ENCODE assay signal across 18 cellular contexts in genomic region chr2:97906309-97906708, GRCh38.
DNase-seq lines count a peak whose midpoint lies in the region; ATAC-seq, FAIRE-seq and TF ChIP-seq lines count a peak whose summit lies in the region.
"Had no signal": no experiment of that assay in that cellular context is flagged by ENCODE, and none has a peak within 500 bp of the region (broad histone marks: within the 10 kb centered on the region; RNA-seq: fewer than 3 reads in every experiment).

No MANE protein-coding gene starts in this region.

- peaks cover 33 to 68% of the 10 kb centered on the region in 2 donors for H3K4me1 Mint-ChIP-seq in stimulated activated naive B cell treated with anti-CD40 and anti-IgM and Interleukin-4, amounts not matched to agents 10 μg/mL and 1 μg/mL and 100 μg/mL, for 72 hours

- no peaks in the 10 kb centered on the region for H3K27me3 Mint-ChIP-seq in stimulated activated naive B cell treated with anti-CD40 and anti-IgM and Interleukin-4, amounts not matched to agents 10 μg/mL and 1 μg/mL and 100 μg/mL, for 72 hours

- H3K9me3 Mint-ChIP-seq in stimulated activated naive B cell treated with anti-CD40 and anti-IgM and Interleukin-4, amounts not matched to agents 10 μg/mL and 1 μg/mL and 100 μg/mL, for 72 hours, result peaks cover 0 to 1% of the 10 kb centered on the region in 2 donors

- H3K27ac ChIP-seq in right atrium auricular region, result no peak overlapping the region
- H3K27ac ChIP-seq: A549, C4-2B, PC-9 had no signal

- H3K9me3 ChIP-seq in right atrium auricular region, result no peaks in the 10 kb centered on the region
- H3K9me3 ChIP-seq: A549 had no signal

- H3K27me3 ChIP-seq in right atrium auricular region, result no peaks in the 10 kb centered on the region

- no peaks in the 10 kb centered on the region for H3K4me1 ChIP-seq in right atrium auricular region
- H3K4me1 ChIP-seq: A549 had no signal

- no peak for FAIRE-seq in GM19239 (lab: Jason Lieb, UNC)
- FAIRE-seq: A549, GM12892 had no signal

- no peaks in the 10 kb centered on the region for H3K36me3 ChIP-seq in right atrium auricular region

- peak; percentile 23 for ATAC-seq in left ventricle myocardium superior
- no peak for ATAC-seq in stimulated activated naive B cell treated with anti-CD40 and anti-IgM and Interleukin-4, amounts not matched to agents 10 μg/mL and 1 μg/mL and 100 μg/mL, for 72 hours (replicated peaks)
- ATAC-seq in HG02588 (IDR thresholded peaks at IDR 0.05; ENCODE audit: unreplicated experiment), result no peak
- ATAC-seq: A549, HCT116 had no signal

- DNase-seq in left ventricle myocardium superior (no peak), right atrium auricular region (ENCODE audit: low spot score) (no peak), cardiac fibroblast (ENCODE audit: low read depth in 2 of 2) (peak; percentile 19), fibroblast of the aortic adventitia (ENCODE audit: low read depth) (peak; percentile 20), GM19239 (ENCODE audit: insufficient read length, low spot score) (no peak), SIG-M5 (lab: John Stamatoyannopoulos, UW) (no peak)
- no peak for DNase-seq in stimulated activated naive B cell treated with anti-CD40 and anti-IgM and Interleukin-4, amounts not matched to agents 10 μg/mL and 1 μg/mL and 100 μg/mL, for 72 hours
- DNase-seq: DMS53, KBM-7, NCI-H1092, NCI-H1694, NCI-H446, PC-9 had no signal

- peak overlapping the region; percentile 37 for H3K27ac Mint-ChIP-seq in stimulated activated naive B cell treated with anti-CD40 and anti-IgM and Interleukin-4, amounts not matched to agents 10 μg/mL and 1 μg/mL and 100 μg/mL, for 72 hours

- TF ChIP-seq CTCF in right atrium auricular region (IDR thresholded peaks at IDR 0.05), result no peak
- TF ChIP-seq CTCF in cardiac fibroblast (IDR thresholded peaks at IDR 0.05; ENCODE audit: low read depth, low read length), result no peak
- TF ChIP-seq CTCF in fibroblast of the aortic adventitia (IDR thresholded peaks at IDR 0.05; ENCODE audit: insufficient read depth, low read length), result no peak

- H3K4me3 ChIP-seq in right atrium auricular region (no peak overlapping the region), cardiac fibroblast (replicated peaks in 1 of 2; ENCODE audit: low read depth in 2 of 2, low read length in 2 of 2) (no peak overlapping the region), fibroblast of the aortic adventitia (ENCODE audit: low read depth, low read length) (no peak overlapping the region)
- H3K4me3 ChIP-seq: A549, PC-9 had no signal

- H3K36me3 Mint-ChIP-seq in stimulated activated naive B cell treated with anti-CD40 and anti-IgM and Interleukin-4, amounts not matched to agents 10 μg/mL and 1 μg/mL and 100 μg/mL, for 72 hours, result peaks cover 45 to 73% of the 10 kb centered on the region in 2 donors

- no peak overlapping the region for H3K4me3 Mint-ChIP-seq in stimulated activated naive B cell treated with anti-CD40 and anti-IgM and Interleukin-4, amounts not matched to agents 10 μg/mL and 1 μg/mL and 100 μg/mL, for 72 hours

- intact Hi-C loops in left ventricle myocardium superior (cut with micrococcal nuclease), result no loop called here

Comparison
In these comparisons a context has a peak if more than half of its experiments do, and no peak if none do; other contexts are left out.
1. DNase-seq: peak in cardiac fibroblast (2 of 2) and fibroblast of the aortic adventitia (single experiment); none in left ventricle myocardium superior (single experiment), right atrium auricular region (single experiment), stimulated activated naive B cell treated with anti-CD40 and anti-IgM and Interleukin-4, amounts not matched to agents 10 μg/mL and 1 μg/mL and 100 μg/mL, for 72 hours (single experiment), GM19239 (single experiment) and SIG-M5 (single experiment).